In genomic region chr13:43116242-43116641, GRCh38 we compare ENCODE assay signal across 1 cellular context.
TF ChIP-seq lines count a peak whose summit lies in the region.

No MANE protein-coding gene starts in this region.

TF ChIP-seq in HCT116, 20 proteins besides CTCF, POLR2A, EP300 and RAD21:
- TF ChIP-seq ATF3 (IDR thresholded peaks at IDR 0.05) (no peak), YY1 (IDR thresholded peaks at IDR 0.05; ENCODE audit: extremely low read depth, insufficient replicate concordance, low read depth, low read length) (no peak)
TF ChIP-seq in HCT116: peak in this region for 0.
